9 cellular contexts compared by ENCODE assay signal in genomic region chr12:99810718-99811593, GRCh38.
A peak's percentile ranks its signal among the peaks of the same experiment; 100 is the strongest.
DNase-seq lines count a peak whose midpoint lies in the region; ATAC-seq and TF ChIP-seq lines count a peak whose summit lies in the region.
"Had no signal": no experiment of that assay in that cellular context is flagged by ENCODE, and none has a peak within 500 bp of the region (broad histone marks: within the 10 kb centered on the region; RNA-seq: fewer than 3 reads in every experiment).

No MANE protein-coding gene starts in this region.

- H3K27ac Mint-ChIP-seq in CD8-positive, alpha-beta T cell: no peak overlapping the region
- H3K27ac Mint-ChIP-seq: activated naive CD8-positive, alpha-beta T cell treated with anti-CD3 and anti-CD28 coated beads, Interleukin-2, amount 10 ng/mL, durations not matched to agents 7 days and 5 days had no signal

- H3K36me3 ChIP-seq in tibial nerve: no peaks in the 10 kb centered on the region
- H3K36me3 ChIP-seq in CD8-positive, alpha-beta T cell (ENCODE audit: insufficient read depth, low read length): no peaks in the 10 kb centered on the region

- POLR2A ChIA-PET in CD8-positive, alpha-beta T cell (lab: Charles Lee): no interaction called here

- no peaks in the 10 kb centered on the region for H3K9me3 ChIP-seq in tibial nerve
- no peaks in the 10 kb centered on the region for H3K9me3 ChIP-seq in CD8-positive, alpha-beta T cell (ENCODE audit: low read length)

- DNase-seq in LNCaP clone FGC (ENCODE audit: low read depth) (peak; percentile 84), RKO (ENCODE audit: low spot score) (peak; percentile 58), fibroblast of the conjunctiva (ENCODE audit: low read depth) (peak; percentile 5), tibial nerve (ENCODE audit: low spot score in 2 of 2) (no peak)
- DNase-seq in CD8-positive, alpha-beta T cell: no peak
- DNase-seq: activated naive CD8-positive, alpha-beta T cell treated with anti-CD3 and anti-CD28 coated beads, Interleukin-2, amount 10 ng/mL, durations not matched to agents 7 days and 5 days had no signal

- H3K27me3 ChIP-seq in tibial nerve: no peaks in the 10 kb centered on the region
- H3K27me3 ChIP-seq in CD8-positive, alpha-beta T cell (ENCODE audit: insufficient read depth, low read length): no peaks in the 10 kb centered on the region

- no peaks in the 10 kb centered on the region for H3K9me3 Mint-ChIP-seq in CD8-positive, alpha-beta T cell
- H3K9me3 Mint-ChIP-seq: activated naive CD8-positive, alpha-beta T cell treated with anti-CD3 and anti-CD28 coated beads, Interleukin-2, amount 10 ng/mL, durations not matched to agents 7 days and 5 days had no signal

- no peaks in the 10 kb centered on the region for H3K4me1 Mint-ChIP-seq in CD8-positive, alpha-beta T cell (ENCODE audit: low read depth)
- H3K4me1 Mint-ChIP-seq: activated naive CD8-positive, alpha-beta T cell treated with anti-CD3 and anti-CD28 coated beads, Interleukin-2, amount 10 ng/mL, durations not matched to agents 7 days and 5 days had no signal

- no peaks in the 10 kb centered on the region for H3K27me3 Mint-ChIP-seq in CD8-positive, alpha-beta T cell (ENCODE audit: low read depth)
- H3K27me3 Mint-ChIP-seq: activated naive CD8-positive, alpha-beta T cell treated with anti-CD3 and anti-CD28 coated beads, Interleukin-2, amount 10 ng/mL, durations not matched to agents 7 days and 5 days had no signal

- H3K4me1 ChIP-seq in tibial nerve: peaks cover 0 to 11% (median 0%) of the 10 kb centered on the region in 4 donors
- no peaks in the 10 kb centered on the region for H3K4me1 ChIP-seq in CD8-positive, alpha-beta T cell (ENCODE audit: insufficient read depth, low read length)

- no peaks in the 10 kb centered on the region for H3K36me3 Mint-ChIP-seq in CD8-positive, alpha-beta T cell
- H3K36me3 Mint-ChIP-seq: activated naive CD8-positive, alpha-beta T cell treated with anti-CD3 and anti-CD28 coated beads, Interleukin-2, amount 10 ng/mL, durations not matched to agents 7 days and 5 days had no signal

- no peak for ATAC-seq in GM18519 (IDR thresholded peaks at IDR 0.05; ENCODE audit: low FRiP score, unreplicated experiment)
- ATAC-seq in HG02885 (IDR thresholded peaks at IDR 0.05; ENCODE audit: poor library complexity, unreplicated experiment): no peak
- ATAC-seq in CD8-positive, alpha-beta T cell: no peak

- H3K4me3 ChIP-seq in LNCaP clone FGC (ENCODE audit: low read depth, low read length): no peak overlapping the region
- H3K4me3 ChIP-seq in tibial nerve: no peak overlapping the region
- H3K4me3 ChIP-seq in CD8-positive, alpha-beta T cell (ENCODE audit: low read depth, low read length): no peak overlapping the region

- CTCF ChIA-PET in CD8-positive, alpha-beta T cell (lab: Charles Lee): no interaction called here

- H3K4me3 Mint-ChIP-seq in CD8-positive, alpha-beta T cell: no peak overlapping the region
- H3K4me3 Mint-ChIP-seq: activated naive CD8-positive, alpha-beta T cell treated with anti-CD3 and anti-CD28 coated beads, Interleukin-2, amount 10 ng/mL, durations not matched to agents 7 days and 5 days had no signal

- TF ChIP-seq POLR2A in tibial nerve (IDR thresholded peaks at IDR 0.05): no peak

- no peak overlapping the region for H3K27ac ChIP-seq in C4-2B
- H3K27ac ChIP-seq in tibial nerve: no peak overlapping the region
- H3K27ac ChIP-seq in CD8-positive, alpha-beta T cell (ENCODE audit: low read depth, low read length): no peak overlapping the region

- intact Hi-C loops in CD8-positive, alpha-beta T cell (cut with DNase I, micrococcal nuclease): no loop called here

- TF ChIP-seq EP300 in tibial nerve (IDR thresholded peaks at IDR 0.05): no peak

- 10 to 13% methylated on average over 2 of the region's 2 CpGs for WGBS in tibial nerve, 2 donors

- peak; percentile 57 for TF ChIP-seq CTCF in C4-2B (conservative IDR thresholded peaks at IDR 0.05)
- peak; percentile 56 for TF ChIP-seq CTCF in LNCaP clone FGC (IDR thresholded peaks at IDR 0.05; ENCODE audit: control insufficient read depth, extremely low read depth, insufficient read depth)
- peak in 3 of 5 experiments; percentile 33 to 50 (median 33) for TF ChIP-seq CTCF in tibial nerve (IDR thresholded peaks at IDR 0.05)
- TF ChIP-seq CTCF in CD8-positive, alpha-beta T cell (IDR thresholded peaks at IDR 0.05): no peak

Comparison
In these comparisons a context has a peak if more than half of its experiments do, and no peak if none do; other contexts are left out.
1. DNase-seq: peak in LNCaP clone FGC (single experiment), RKO (single experiment) and fibroblast of the conjunctiva (single experiment); none in tibial nerve (0 of 2) and CD8-positive, alpha-beta T cell (0 of 7).